Comparison of ENCODE assay signal across 8 cellular contexts in the genomic region with DNA sequence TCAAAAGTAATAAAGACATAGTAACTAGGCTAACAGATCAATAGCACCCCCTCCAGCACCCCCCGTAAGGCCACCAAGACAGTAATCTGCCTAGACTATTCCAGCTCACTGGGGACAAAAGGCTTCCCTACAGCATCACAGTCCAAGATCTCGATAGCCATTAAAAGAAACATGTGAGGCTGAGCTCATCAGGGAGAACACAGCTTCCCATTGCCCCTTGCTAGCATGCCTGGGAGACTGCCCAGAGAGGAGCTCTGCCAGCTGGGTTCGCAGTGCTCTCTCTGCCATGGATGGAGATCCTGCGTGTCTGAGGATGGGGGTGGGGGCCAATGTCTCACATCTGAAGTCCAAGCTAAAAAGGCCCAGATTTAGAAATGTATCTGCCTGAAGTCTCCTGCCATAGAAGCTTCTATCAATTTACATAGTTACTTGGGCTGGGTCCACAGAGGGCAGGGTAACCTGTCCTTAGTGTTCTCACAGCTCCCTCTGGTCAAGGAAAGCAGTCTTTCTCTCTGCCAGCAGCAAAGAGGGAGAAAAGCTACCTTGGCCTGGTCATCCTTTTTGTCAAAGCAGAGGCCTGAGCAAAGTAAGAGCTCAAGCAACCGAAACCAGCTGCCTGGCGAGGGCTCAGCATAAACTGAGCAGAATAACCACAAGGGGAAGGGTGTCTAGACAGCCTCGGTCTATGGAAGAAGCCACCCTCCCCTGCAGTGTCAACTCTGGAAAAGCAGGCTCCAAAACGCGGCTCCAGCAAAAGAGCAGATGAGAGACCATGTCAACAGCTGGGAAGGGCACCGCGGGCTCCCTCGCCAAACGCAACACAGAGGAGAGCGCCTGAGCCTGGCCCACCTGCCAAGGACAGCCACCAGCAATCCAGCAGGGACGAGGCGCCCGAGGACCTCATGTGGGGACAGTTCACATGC. TPM values are rescaled to one million over a fixed set of nuclear protein-coding genes. Genes with fewer than 3 reads are reported as not detected.
DNase-seq lines count a peak whose midpoint lies in the region; ATAC-seq and TF ChIP-seq lines count a peak whose summit lies in the region.

No MANE protein-coding gene starts in this region.

- H3K4me3 ChIP-seq in Caco-2 (ENCODE audit: low read depth, low read length) (no peak overlapping the region), right atrium auricular region (peak overlapping the region in 1 of 2 donors; percentile 2), smooth muscle cell (no peak overlapping the region)

- CTCF ChIA-PET in Caco-2 (lab: Charles Lee) = no interaction called here

- H3K79me1 ChIP-seq in H9 (ENCODE audit: insufficient read depth, low read depth, low read length, poor library complexity, severe bottlenecking) = peaks cover 5% of the 10 kb centered on the region

- H3K4me1 ChIP-seq in Caco-2 (peaks cover 92% of the 10 kb centered on the region), H9 (ENCODE audit: insufficient read depth, low read length) (peaks cover 50% of the 10 kb centered on the region), right atrium auricular region (peaks cover 0 to 95% of the 10 kb centered on the region in 2 donors), smooth muscle cell (ENCODE audit: low read depth) (peaks cover 86% of the 10 kb centered on the region)

- H3K23ac ChIP-seq in H9 (ENCODE audit: insufficient read length, low read depth, low read length) = no peak overlapping the region

- no peak overlapping the region for H2BK20ac ChIP-seq in H9 (ENCODE audit: low read depth, low read length, poor library complexity, severe bottlenecking)

- H2BK5ac ChIP-seq in H9 (ENCODE audit: insufficient read length, low read length) = no peak overlapping the region

- H3K4ac ChIP-seq in H9 (ENCODE audit: low read depth, low read length) = no peak overlapping the region

- H2AK5ac ChIP-seq in H9 (ENCODE audit: insufficient read length, low read length) = no peak overlapping the region

- no peak overlapping the region for H3K56ac ChIP-seq in H9 (ENCODE audit: insufficient read length, low read depth, low read length)

- peaks cover 16% of the 10 kb centered on the region for H3F3A ChIP-seq in smooth muscle cell (ENCODE audit: low read depth)

- H3K4me2 ChIP-seq in H9 (ENCODE audit: insufficient read depth, insufficient read length, low read length) (peak overlapping the region; percentile 8), smooth muscle cell (peak overlapping the region; percentile 44)

- intact Hi-C loops in Caco-2 (cut with micrococcal nuclease; ENCODE audit: unreplicated experiment) = no loop called here

- H3K36me3 ChIP-seq in Caco-2 (ENCODE audit: control insufficient read depth, insufficient read depth, low read length) = no peaks in the 10 kb centered on the region
- H3K36me3 ChIP-seq in right atrium auricular region = no peaks in the 10 kb centered on the region
- H3K36me3 ChIP-seq in smooth muscle cell (ENCODE audit: low read depth) = no peaks in the 10 kb centered on the region

- no peak overlapping the region for H2AFZ ChIP-seq in H9 (ENCODE audit: low read length)
- no peak overlapping the region for H2AFZ ChIP-seq in smooth muscle cell (ENCODE audit: low read depth)

- H3K36me3 Mint-ChIP-seq in Caco-2 (ENCODE audit: insufficient read depth, unreplicated experiment) = peaks cover 7% of the 10 kb centered on the region
- peaks cover 2 to 19% (median 5%) of the 10 kb centered on the region in 3 experiments; a peak in 6 of 7 replicates for H3K36me3 Mint-ChIP-seq in H9 (ENCODE audit: insufficient read depth in 1 of 3, low read depth in 3 of 3)
- peaks cover 11% of the 10 kb centered on the region for H3K36me3 Mint-ChIP-seq in activated T-helper 17 cell treated with anti-CD3 and anti-CD28 coated beads, Interleukin-2, amount 50 U/mL, for 72 hours (ENCODE audit: low read depth)

- H3K4me1 Mint-ChIP-seq in Caco-2 (ENCODE audit: low read depth, unreplicated experiment) = peaks cover 77% of the 10 kb centered on the region
- peaks cover 49 to 52% of the 10 kb centered on the region in 2 experiments for H3K4me1 Mint-ChIP-seq in H9
- peaks cover 78% of the 10 kb centered on the region for H3K4me1 Mint-ChIP-seq in activated T-helper 17 cell treated with anti-CD3 and anti-CD28 coated beads, Interleukin-2, amount 50 U/mL, for 72 hours

- no peak overlapping the region for H3T11ph ChIP-seq in H9 (ENCODE audit: low read length)

- H4K5ac ChIP-seq in H9 (ENCODE audit: insufficient read length, low read depth, low read length) = no peak overlapping the region

- peak overlapping the region; percentile 35; the same call in 1 of the 2 replicates for H3K14ac ChIP-seq in H9 (ENCODE audit: insufficient read depth, low read length)

- no CpG with 5 or more reads among the region's 17 CpGs for WGBS in H9 (ENCODE audit: extremely low coverage, insufficient read length, low lambda C conversion rate)
- WGBS in smooth muscle cell (ENCODE audit: low lambda C conversion rate) = 55% methylated on average over 17 of the region's 17 CpGs

- H2BK15ac ChIP-seq in H9 (ENCODE audit: low read depth, low read length) = no peak overlapping the region

- no TSS peak for BruUV-seq in Caco-2 (replicated peaks; lab: Mats Ljungman, UMichigan)

- H3K79me2 ChIP-seq in H9 (ENCODE audit: insufficient read depth, low read length) (peaks cover 86% of the 10 kb centered on the region; the same call in 1 of the 2 replicates), smooth muscle cell (ENCODE audit: low read depth) (peaks cover 59% of the 10 kb centered on the region)

- TF ChIP-seq CTCF in Caco-2 (IDR thresholded peaks at IDR 0.05; ENCODE audit: insufficient read depth in 1 of 2, low read depth in 1 of 2, low read length in 1 of 2, severe bottlenecking in 1 of 2, unreplicated experiment in 1 of 2) = no peak
- TF ChIP-seq CTCF in H9 (conservative IDR thresholded peaks at IDR 0.05) = no peak
- TF ChIP-seq CTCF in right atrium auricular region (IDR thresholded peaks at IDR 0.05) = no peak
- TF ChIP-seq CTCF in smooth muscle cell (IDR thresholded peaks at IDR 0.05; ENCODE audit: borderline replicate concordance, insufficient read depth, poor library complexity, severe bottlenecking) = no peak

- ATAC-seq in activated T-helper 17 cell treated with anti-CD3 and anti-CD28 coated beads, Interleukin-2, amount 50 U/mL, for 72 hours (replicated peaks) = peak; percentile 42
- ATAC-seq in HG03520 (IDR thresholded peaks at IDR 0.05; ENCODE audit: unreplicated experiment) = no peak

- H3K27me3 Mint-ChIP-seq in Caco-2 (ENCODE audit: insufficient read depth, unreplicated experiment) (no peaks in the 10 kb centered on the region), H9 (ENCODE audit: low read depth) (no peaks in the 10 kb centered on the region)
- H3K27me3 Mint-ChIP-seq in activated T-helper 17 cell treated with anti-CD3 and anti-CD28 coated beads, Interleukin-2, amount 50 U/mL, for 72 hours = no peaks in the 10 kb centered on the region

- DNase-seq in Caco-2 (no peak), H9 (no peak), right atrium auricular region (ENCODE audit: low spot score) (peak; percentile 73), smooth muscle cell (lab: John Stamatoyannopoulos, UW; ENCODE audit: unreplicated experiment) (no peak), NOMO-1 treated with DMSO at 0.1 percent for 48 hours (lab: John Stamatoyannopoulos, UW; ENCODE audit: unreplicated experiment) (no peak)
- no peak for DNase-seq in stimulated activated CD8-positive, alpha-beta memory T cell treated with anti-CD3 and anti-CD28 coated beads, Interleukin-4, amount 100 ng/mL, for 48 hours

- H2BK120ac ChIP-seq in H9 (ENCODE audit: low read depth, low read length, poor library complexity, severe bottlenecking) = no peak overlapping the region

- H3K9me3 ChIP-seq in Caco-2 (no peaks in the 10 kb centered on the region), H9 (ENCODE audit: control insufficient read depth, low read depth, low read length) (no peaks in the 10 kb centered on the region), right atrium auricular region (no peaks in the 10 kb centered on the region), smooth muscle cell (replicated peaks; ENCODE audit: low read depth) (no peaks in the 10 kb centered on the region)

- H3K4me3 Mint-ChIP-seq in Caco-2 (ENCODE audit: unreplicated experiment) (no peak overlapping the region), H9 (peak overlapping the region in 1 of 2 experiments; percentile 42; a peak in 2 of 5 replicates)
- H3K4me3 Mint-ChIP-seq in activated T-helper 17 cell treated with anti-CD3 and anti-CD28 coated beads, Interleukin-2, amount 50 U/mL, for 72 hours = peak overlapping the region; percentile 77

- H3K18ac ChIP-seq in H9 (ENCODE audit: insufficient read length, low read depth, low read length) = no peak overlapping the region

- H3K27ac Mint-ChIP-seq in Caco-2 (ENCODE audit: unreplicated experiment) (peak overlapping the region; percentile 63), H9 (peak overlapping the region; percentile 44 to 65 (median 47))
- peak overlapping the region; percentile 67 for H3K27ac Mint-ChIP-seq in activated T-helper 17 cell treated with anti-CD3 and anti-CD28 coated beads, Interleukin-2, amount 50 U/mL, for 72 hours

- POLR2A ChIA-PET in Caco-2 (lab: Charles Lee) = interaction anchor here (0.6 kb wide), 1 partner anchor 15 kb away, joined by 3 read pairs; no protein-coding TSS in a partner anchor

- no peak overlapping the region for H2BK12ac ChIP-seq in H9 (ENCODE audit: insufficient read length, low read depth, low read length)

- H3K27ac ChIP-seq in H9 (ENCODE audit: insufficient read length, low read depth, low read length) = peak overlapping the region; percentile 16
- H3K27ac ChIP-seq in right atrium auricular region = peak overlapping the region; percentile 93 to 97
- peak overlapping the region; percentile 91 for H3K27ac ChIP-seq in smooth muscle cell (ENCODE audit: low read depth)

- H3K27me3 ChIP-seq in Caco-2 (replicated peaks; ENCODE audit: control insufficient read depth, insufficient read depth, low read length) (no peaks in the 10 kb centered on the region), H9 (ENCODE audit: insufficient read depth, low read length) (no peaks in the 10 kb centered on the region), right atrium auricular region (no peaks in the 10 kb centered on the region), smooth muscle cell (ENCODE audit: low read depth) (no peaks in the 10 kb centered on the region)

- no peak overlapping the region for H4K91ac ChIP-seq in H9 (ENCODE audit: insufficient read length, low read depth, low read length)

- no peak overlapping the region for H4K8ac ChIP-seq in H9 (replicated peaks; ENCODE audit: insufficient read length, low read depth, low read length)

- H4K20me1 ChIP-seq in H9 (ENCODE audit: control insufficient read depth, insufficient read depth, insufficient read length) (no peaks in the 10 kb centered on the region), smooth muscle cell (ENCODE audit: low read depth) (no peaks in the 10 kb centered on the region)

- no peaks in the 10 kb centered on the region for H3K9me3 Mint-ChIP-seq in Caco-2 (ENCODE audit: unreplicated experiment)
- H3K9me3 Mint-ChIP-seq in H9 = no peaks in the 10 kb centered on the region
- H3K9me3 Mint-ChIP-seq in activated T-helper 17 cell treated with anti-CD3 and anti-CD28 coated beads, Interleukin-2, amount 50 U/mL, for 72 hours = peaks cover 3% of the 10 kb centered on the region

- H3K9ac ChIP-seq in H9 (ENCODE audit: extremely low read depth, insufficient read length, low read length) = no peak overlapping the region
- H3K9ac ChIP-seq in smooth muscle cell (ENCODE audit: low read depth) = peak overlapping the region; percentile 59

- no peaks in the 10 kb centered on the region for H3K23me2 ChIP-seq in H9 (ENCODE audit: insufficient read length, low read depth, low read length, poor library complexity, severe bottlenecking)

RNA-seq across cellular contexts. Expression of a gene that starts 17.6 kb away (rescaled TPM):
- total RNA-seq in Caco-2 (2022) (43.4 and 47.0 TPM in 2 replicates), H9 (2021) (63.3 and 70.3 TPM in 2 replicates), right atrium auricular region (100 to 1,000 TPM; 147 to 179 TPM), smooth muscle cell (26.5 and 28.1 TPM in 2 replicates)
- total RNA-seq in activated T-helper 17 cell treated with anti-CD3 and anti-CD28 coated beads, Interleukin-2, amount 50 U/mL, for 72 hours = 10 to 100 TPM; 43.3 to 54.1 TPM
- 22.9 and 31.3 TPM in 2 replicates for polyA plus RNA-seq in smooth muscle cell

Comparison
In these comparisons a context has a peak if more than half of its experiments do, and no peak if none do; other contexts are left out.
1. H3K27ac ChIP-seq: peak in every context shown above with its lines; median percentile 95 in right atrium auricular region; 91 in smooth muscle cell; 16 in H9.